10 cellular contexts compared by ENCODE assay signal in genomic region chr6:166541876-166542579, GRCh38. TPM values are rescaled to one million over a fixed set of nuclear protein-coding genes. Genes with fewer than 3 reads are reported as not detected.
DNase-seq lines count a peak whose midpoint lies in the region; ATAC-seq and FAIRE-seq lines count a peak whose summit lies in the region.
"Had no signal": no experiment of that assay in that cellular context is flagged by ENCODE, and none has a peak within 500 bp of the region (broad histone marks: within the 10 kb centered on the region; RNA-seq: fewer than 3 reads in every experiment).

No MANE protein-coding gene starts in this region.

- H3K9me3 Mint-ChIP-seq in activated T-cell treated with anti-CD3 and anti-CD28 coated beads, Interleukin-2, amount 50 U/mL, for 72 hours, result no peaks in the 10 kb centered on the region
- no peaks in the 10 kb centered on the region for H3K9me3 Mint-ChIP-seq in effector memory CD8-positive, alpha-beta T cell

- peak overlapping the region; percentile 65 for H3K9ac ChIP-seq in Karpas-422 (ENCODE audit: low read length)

- H3K79me2 ChIP-seq in Karpas-422 (ENCODE audit: low read length), result no peaks in the 10 kb centered on the region

- H3K9me2 ChIP-seq in Karpas-422 (replicated peaks; ENCODE audit: insufficient read depth, low read length), result no peaks in the 10 kb centered on the region

- no peaks in the 10 kb centered on the region for H3K9me3 ChIP-seq in Karpas-422 (ENCODE audit: low read length)
- H3K9me3 ChIP-seq in small intestine (ENCODE audit: control insufficient read depth, low read depth), result no peaks in the 10 kb centered on the region

- H3K27ac ChIP-seq in Karpas-422 (ENCODE audit: low read length) (peak overlapping the region; percentile 82), small intestine (ENCODE audit: low read depth in 1 of 2, low read length in 1 of 2) (peak overlapping the region in 1 of 2 donors; percentile 59)

- H3K4me3 Mint-ChIP-seq in activated T-cell treated with anti-CD3 and anti-CD28 coated beads, Interleukin-2, amount 50 U/mL, for 72 hours, result peak overlapping the region; percentile 74 to 83
- peak overlapping the region; percentile 82 to 85 for H3K4me3 Mint-ChIP-seq in effector memory CD8-positive, alpha-beta T cell

- peaks cover 25% of the 10 kb centered on the region for H3K4me1 Mint-ChIP-seq in activated T-cell treated with anti-CD3 and anti-CD28 coated beads, Interleukin-2, amount 50 U/mL, for 72 hours (ENCODE audit: low read depth)
- H3K4me1 Mint-ChIP-seq in effector memory CD8-positive, alpha-beta T cell (ENCODE audit: low read depth in 2 of 2), result peaks cover 19 to 27% of the 10 kb centered on the region in 2 donors

- H3K27me3 ChIP-seq in Karpas-422 (ENCODE audit: low read length) (no peaks in the 10 kb centered on the region), small intestine (ENCODE audit: control insufficient read depth in 2 of 2, insufficient read depth in 2 of 2, low read length in 2 of 2) (no peaks in the 10 kb centered on the region)

- FAIRE-seq in small intestine (lab: Jason Lieb, UNC), result no peak
- FAIRE-seq: bronchial epithelial cell, islet of Langerhans had no signal

- no peaks in the 10 kb centered on the region for H4K20me1 ChIP-seq in Karpas-422 (ENCODE audit: insufficient read depth, low read depth, low read length)

- H3K4me3 ChIP-seq in Karpas-422 (ENCODE audit: low read length), result peak overlapping the region; percentile 58
- peak overlapping the region in 1 of 2 donors; percentile 36 for H3K4me3 ChIP-seq in small intestine (ENCODE audit: low read depth in 1 of 2, low read length in 2 of 2)

- H3K4me2 ChIP-seq in Karpas-422 (ENCODE audit: low read depth, low read length, poor library complexity, severe bottlenecking), result peak overlapping the region; percentile 69

- no peaks in the 10 kb centered on the region for H3K36me3 Mint-ChIP-seq in activated T-cell treated with anti-CD3 and anti-CD28 coated beads, Interleukin-2, amount 50 U/mL, for 72 hours (ENCODE audit: insufficient read depth in 2 of 2)
- H3K36me3 Mint-ChIP-seq in effector memory CD8-positive, alpha-beta T cell (ENCODE audit: insufficient read depth), result peaks cover 12% of the 10 kb centered on the region

- no peaks in the 10 kb centered on the region for H3K27me3 Mint-ChIP-seq in activated T-cell treated with anti-CD3 and anti-CD28 coated beads, Interleukin-2, amount 50 U/mL, for 72 hours (ENCODE audit: low read depth)
- no peaks in the 10 kb centered on the region for H3K27me3 Mint-ChIP-seq in effector memory CD8-positive, alpha-beta T cell

- no peak for DNase-seq in activated T-cell treated with anti-CD3 and anti-CD28 coated beads, Interleukin-2, amount 50 U/mL, for 72 hours
- no peak for DNase-seq in activated T-cell treated with anti-CD3 and anti-CD28 coated beads for 4 hours
- DNase-seq in Karpas-422, result peak; percentile 68
- DNase-seq in effector memory CD8-positive, alpha-beta T cell, result peak in 1 of 3 experiments; percentile 8
- peak; percentile 32 for DNase-seq in small intestine
- DNase-seq in DMS53 (lab: John Stamatoyannopoulos, UW), result no peak

- 28 to 55% (median 33%) methylated on average over 12 of the region's 12 CpGs for WGBS in small intestine, 3 donors

- ATAC-seq in activated T-cell treated with anti-CD3 and anti-CD28 coated beads, Interleukin-2, amount 50 U/mL, for 72 hours (replicated peaks in 1 of 2), result peak in 1 of 2 donors; percentile 18
- ATAC-seq in effector memory CD8-positive, alpha-beta T cell (replicated peaks), result peak; percentile 13
- ATAC-seq in GM19023 (IDR thresholded peaks at IDR 0.05; ENCODE audit: unreplicated experiment), result no peak
- ATAC-seq in GM18870 (IDR thresholded peaks at IDR 0.05; ENCODE audit: unreplicated experiment), result no peak

- peaks cover 57% of the 10 kb centered on the region for H3K4me1 ChIP-seq in Karpas-422 (ENCODE audit: low read length)
- peaks cover 0 to 7% of the 10 kb centered on the region in 2 donors for H3K4me1 ChIP-seq in small intestine (ENCODE audit: control insufficient read depth in 2 of 2, insufficient read depth in 1 of 2, low read depth in 1 of 2, low read length in 1 of 2)

- H3K36me3 ChIP-seq in Karpas-422 (ENCODE audit: insufficient read depth, low read length), result no peaks in the 10 kb centered on the region
- no peaks in the 10 kb centered on the region for H3K36me3 ChIP-seq in small intestine (ENCODE audit: control insufficient read depth in 2 of 2, insufficient read depth in 2 of 2, low read length in 2 of 2)

- peak overlapping the region; percentile 70 for H2AFZ ChIP-seq in Karpas-422 (ENCODE audit: low read length)

- peak overlapping the region; percentile 85 for H3K27ac Mint-ChIP-seq in activated T-cell treated with anti-CD3 and anti-CD28 coated beads, Interleukin-2, amount 50 U/mL, for 72 hours
- peak overlapping the region; percentile 86 to 97 for H3K27ac Mint-ChIP-seq in effector memory CD8-positive, alpha-beta T cell

RNA-seq across cellular contexts. Expression of gene RAMACL, which starts 44.5 kb away (rescaled TPM):
- 1 to 10 TPM in 1 of 2 donors, under 1 TPM in 1; 0.95 to 1.4 TPM for total RNA-seq in activated T-cell treated with anti-CD3 and anti-CD28 coated beads, Interleukin-2, amount 50 U/mL, for 72 hours
- total RNA-seq in Karpas-422 (2014; rRNA removed; shearing (Covaris generic); ENCODE audit: low replicate concordance), result 1.7 and 3.6 TPM in 2 replicates
- polyA plus RNA-seq in small intestine, result under 1 TPM in 1 of 3 donors, not detected in 2; 0.16 TPM

Comparison
In these comparisons a context has a peak if more than half of its experiments do, and no peak if none do; other contexts are left out.
1. DNase-seq: peak in Karpas-422 (single experiment) and small intestine (single experiment); none in activated T-cell treated with anti-CD3 and anti-CD28 coated beads, Interleukin-2, amount 50 U/mL, for 72 hours (0 of 2), activated T-cell treated with anti-CD3 and anti-CD28 coated beads for 4 hours (single experiment) and DMS53 (single experiment).